Comparison of ENCODE assay signal across 22 cellular contexts in genomic region chr15:56185980-56186379, GRCh38. TPM values are rescaled to one million over a fixed set of nuclear protein-coding genes. Genes with fewer than 3 reads are reported as not detected.
A peak's percentile ranks its signal among the peaks of the same experiment; 100 is the strongest.
DNase-seq lines count a peak whose midpoint lies in the region; ATAC-seq, FAIRE-seq and TF ChIP-seq lines count a peak whose summit lies in the region.
"Had no signal": no experiment of that assay in that cellular context is flagged by ENCODE, and none has a peak within 500 bp of the region (broad histone marks: within the 10 kb centered on the region; RNA-seq: fewer than 3 reads in every experiment).

No MANE protein-coding gene starts in this region.

- TF ChIP-seq POLR2A in GM12878 (IDR thresholded peaks at IDR 0.05; ENCODE audit: low read depth, low read length) = no peak

- no peaks in the 10 kb centered on the region for H4K20me1 ChIP-seq in GM12878 (ENCODE audit: control insufficient read depth, insufficient read depth)
- H4K20me1 ChIP-seq in osteoblast (ENCODE audit: insufficient read depth, low read length) = peaks cover 22% of the 10 kb centered on the region

- DNase-seq in natural killer cell (no peak), GM12878 (ENCODE audit: low read depth, low spot score) (no peak), brain microvascular endothelial cell (no peak), osteoblast (ENCODE audit: insufficient read length, low spot score, missing footprints) (no peak)
- no peak for DNase-seq in natural killer cell treated with Interleukin-12 subunit alpha and Interleukin-12 subunit beta and Interleukin-15 and Interleukin-18, amount 100 ng/mL, for 72 hours (ENCODE audit: low spot score)
- DNase-seq in stimulated activated naive CD4-positive, alpha-beta T cell treated with Interleukin-2 at 50 U/mL for 16 hours (lab: John Stamatoyannopoulos, UW) = no peak
- DNase-seq: Calu3; CD4-positive, alpha-beta T cell; DMS153; H7; NCI-H1105; NCI-H146; NCI-H2029; NCI-H2171 treated with DMSO at 0.1 percent for 48 hours; NCI-H524 treated with DMSO at 0.1 percent for 48 hours; PC-9; RPMI8226; SHP77 had no signal

- peak overlapping the region; percentile 31; the same call in 1 of the 2 replicates for H3K27ac ChIP-seq in GM12878 (ENCODE audit: control insufficient read depth, insufficient read depth)
- no peak overlapping the region for H3K27ac ChIP-seq in brain microvascular endothelial cell
- H3K27ac ChIP-seq in osteoblast (ENCODE audit: low read depth, low read length) = no peak overlapping the region
- H3K27ac ChIP-seq: A549, PC-9, SK-N-MC had no signal

- FAIRE-seq in GM12878 (lab: Jason Lieb, UNC) = no peak

- H3K27ac Mint-ChIP-seq in natural killer cell = peak overlapping the region; percentile 35 to 55
- peak overlapping the region in 1 of 2 donors; percentile 2 for H3K27ac Mint-ChIP-seq in natural killer cell treated with Interleukin-12 subunit alpha and Interleukin-12 subunit beta and Interleukin-15 and Interleukin-18, amount 100 ng/mL, for 72 hours
- H3K27ac Mint-ChIP-seq: CD4-positive, alpha-beta T cell had no signal

- RAD21 ChIA-PET in GM12878 (lab: Charles Lee; ENCODE audit: unreplicated experiment) = no interaction called here

- no peaks in the 10 kb centered on the region for H3K36me3 Mint-ChIP-seq in natural killer cell
- H3K36me3 Mint-ChIP-seq in natural killer cell treated with Interleukin-12 subunit alpha and Interleukin-12 subunit beta and Interleukin-15 and Interleukin-18, amount 100 ng/mL, for 72 hours = no peaks in the 10 kb centered on the region

- no peaks in the 10 kb centered on the region; the same call in 2 of the 3 replicates for H3K9me3 ChIP-seq in GM12878 (replicated peaks; ENCODE audit: control insufficient read depth, insufficient read depth, low read length)
- no peaks in the 10 kb centered on the region for H3K9me3 ChIP-seq in osteoblast (ENCODE audit: low read depth, low read length)

- no peak for TF ChIP-seq EP300 in GM12878 (IDR thresholded peaks at IDR 0.05; ENCODE audit: borderline replicate concordance in 1 of 2, control insufficient read depth in 1 of 2, low read depth in 2 of 2, low read length in 2 of 2)

- ATAC-seq in natural killer cell (no peak), GM19395 (IDR thresholded peaks at IDR 0.05; ENCODE audit: unreplicated experiment) (peak; percentile 53), GM12878 (peak; percentile 53)
- no peak for ATAC-seq in natural killer cell treated with Interleukin-12 subunit alpha and Interleukin-12 subunit beta and Interleukin-15 and Interleukin-18, amount 100 ng/mL, for 72 hours
- ATAC-seq: A549 had no signal

- BruUV-seq in GM12878 (replicated peaks; lab: Mats Ljungman, UMichigan) = no TSS peak

- H3K4me1 Mint-ChIP-seq in natural killer cell = peaks cover 39 to 61% of the 10 kb centered on the region in 2 donors
- peaks cover 31 to 38% of the 10 kb centered on the region in 2 donors for H3K4me1 Mint-ChIP-seq in natural killer cell treated with Interleukin-12 subunit alpha and Interleukin-12 subunit beta and Interleukin-15 and Interleukin-18, amount 100 ng/mL, for 72 hours (ENCODE audit: low read depth in 2 of 2)

- H3K4me2 ChIP-seq in GM12878 (ENCODE audit: control insufficient read depth, insufficient read depth) (peak overlapping the region; percentile 64), osteoblast (ENCODE audit: insufficient read depth, low read length) (no peak overlapping the region)
- H3K4me2 ChIP-seq: A549, PC-9 had no signal

- CTCF ChIA-PET in GM12878 (lab: Yijun Ruan, JAX) = interaction anchor here (0.7 to 1.0 kb wide), 2 partner anchors 19 to 20 kb away, joined by 3 read pairs; no protein-coding TSS in a partner anchor

- no peaks in the 10 kb centered on the region for H3K9me3 Mint-ChIP-seq in natural killer cell
- H3K9me3 Mint-ChIP-seq in natural killer cell treated with Interleukin-12 subunit alpha and Interleukin-12 subunit beta and Interleukin-15 and Interleukin-18, amount 100 ng/mL, for 72 hours = no peaks in the 10 kb centered on the region
- H3K9me3 Mint-ChIP-seq: CD4-positive, alpha-beta T cell; IgD-negative memory B cell had no signal

- H3K9ac ChIP-seq in GM12878 (ENCODE audit: control insufficient read depth, insufficient read depth, low read length) = no peak overlapping the region

- H3K4me1 ChIP-seq in GM12878 (ENCODE audit: control insufficient read depth, insufficient read depth, low read length) = peaks cover 12% of the 10 kb centered on the region
- H3K4me1 ChIP-seq in osteoblast (ENCODE audit: insufficient read depth, low read length) = no peaks in the 10 kb centered on the region
- H3K4me1 ChIP-seq: A549 had no signal

- no peak overlapping the region for H3K4me3 ChIP-seq in GM12878
- no peak overlapping the region for H3K4me3 ChIP-seq in brain microvascular endothelial cell (ENCODE audit: low read depth, low read length)
- no peak overlapping the region for H3K4me3 ChIP-seq in osteoblast (ENCODE audit: insufficient read depth, low read length)
- H3K4me3 ChIP-seq: A549, PC-9, SK-N-MC had no signal

- POLR2A ChIA-PET in GM12878 (lab: Charles Lee) = interaction anchor here (1.0 kb wide), 1 partner anchor 11 kb away, joined by 3 read pairs; no protein-coding TSS in a partner anchor

- H3K27me3 ChIP-seq in GM12878 (replicated peaks in 1 of 2; ENCODE audit: control insufficient read depth in 2 of 2, insufficient read depth in 2 of 2, low read length in 1 of 2) (no peaks in the 10 kb centered on the region), brain microvascular endothelial cell (replicated peaks) (no peaks in the 10 kb centered on the region), osteoblast (ENCODE audit: insufficient read depth, low read length) (no peaks in the 10 kb centered on the region)

- intact Hi-C loops in natural killer cell (cut with micrococcal nuclease) (no loop called here), GM12878 (cut with micrococcal nuclease; ENCODE audit: unreplicated experiment) (loop anchor here (5.0 kb wide), 1 partner anchor 56 kb away; the partner anchor contains the start of gene RFX7)

- 39% methylated on average over 1 of the region's 1 CpG for WGBS in GM12878 (ENCODE audit: insufficient coverage, insufficient replicate concordance, low lambda C conversion rate, missing lambda C conversion rate)

- H2AFZ ChIP-seq in GM12878 (ENCODE audit: control insufficient read depth, low read depth, low read length) = no peak overlapping the region
- no peak overlapping the region for H2AFZ ChIP-seq in osteoblast (ENCODE audit: low read length)
- H2AFZ ChIP-seq: PC-9 had no signal

- H3K79me2 ChIP-seq in GM12878 (ENCODE audit: control insufficient read depth, insufficient read depth, low read length) (peaks cover 42% of the 10 kb centered on the region), osteoblast (ENCODE audit: insufficient read depth, low read length) (peaks cover 70% of the 10 kb centered on the region)

- TF ChIP-seq CTCF in natural killer cell (IDR thresholded peaks at IDR 0.05) (no peak), GM12878 (IDR thresholded peaks at IDR 0.05 in 2 of 3, conservative IDR thresholded peaks at IDR 0.05 in 1 of 3; ENCODE audit: control insufficient read depth in 2 of 3, extremely low read depth in 1 of 3, insufficient read depth in 1 of 3, low read depth in 3 of 3, low read length in 3 of 3) (no peak), brain microvascular endothelial cell (IDR thresholded peaks at IDR 0.05; ENCODE audit: low read depth, low read length, missing control alignments) (no peak), osteoblast (IDR thresholded peaks at IDR 0.05; ENCODE audit: extremely low read depth, low read depth, low read length) (no peak)

- H3K36me3 ChIP-seq in GM12878 (ENCODE audit: control insufficient read depth in 2 of 2, insufficient read depth in 2 of 2, low read length in 1 of 2) = no peaks in the 10 kb centered on the region
- H3K36me3 ChIP-seq in brain microvascular endothelial cell (replicated peaks) = no peaks in the 10 kb centered on the region
- no peaks in the 10 kb centered on the region for H3K36me3 ChIP-seq in osteoblast (ENCODE audit: insufficient read depth, low read length)

- H3K27me3 Mint-ChIP-seq in natural killer cell (ENCODE audit: low read depth in 2 of 2) = no peaks in the 10 kb centered on the region
- no peaks in the 10 kb centered on the region for H3K27me3 Mint-ChIP-seq in natural killer cell treated with Interleukin-12 subunit alpha and Interleukin-12 subunit beta and Interleukin-15 and Interleukin-18, amount 100 ng/mL, for 72 hours
- H3K27me3 Mint-ChIP-seq: CD4-positive, alpha-beta T cell; IgD-negative memory B cell had no signal

- SMC1A ChIA-PET in GM12878 (lab: Charles Lee; ENCODE audit: uncharacterized antibody, unreplicated experiment) = interaction anchor here (0.6 to 1.8 kb wide), 6 partner anchors 8 to 60 kb away, joined by 3 to 6 read pairs (median 4); no protein-coding TSS in a partner anchor

- H3K4me3 Mint-ChIP-seq in natural killer cell = no peak overlapping the region
- no peak overlapping the region for H3K4me3 Mint-ChIP-seq in natural killer cell treated with Interleukin-12 subunit alpha and Interleukin-12 subunit beta and Interleukin-15 and Interleukin-18, amount 100 ng/mL, for 72 hours
- H3K4me3 Mint-ChIP-seq: CD4-positive, alpha-beta T cell; IgD-negative memory B cell had no signal

- no peak for TF ChIP-seq RAD21 in GM12878 (IDR thresholded peaks at IDR 0.05; ENCODE audit: insufficient read depth, low read depth, low read length)

- in situ Hi-C loops in GM12878 (cut with MboI) (no loop called here), brain microvascular endothelial cell (cut with HindIII; ENCODE audit: low pct_ligation_motif_present, low sequenced_read_pairs) (no loop called here)

TF ChIP-seq in GM12878, 131 proteins besides CTCF, POLR2A, EP300 and RAD21 (continues in another document):
- TF ChIP-seq MTA2 (IDR thresholded peaks at IDR 0.05; ENCODE audit: low read depth) = no peak

RNA-seq across cellular contexts. Expression of gene RFX7, which starts 57.7 kb away (rescaled TPM):
- 10 to 100 TPM; 25.0 to 37.4 (median 33.8) TPM for total RNA-seq in natural killer cell
- 10 to 100 TPM; 19.5 to 28.1 TPM for total RNA-seq in natural killer cell treated with Interleukin-12 subunit alpha and Interleukin-12 subunit beta and Interleukin-15 and Interleukin-18, amount 100 ng/mL, for 72 hours
- total RNA-seq in GM12878 (2013; cell fraction: nucleolus; rRNA removed) = 33.7 and 34.2 TPM in 2 replicates
- total RNA-seq in GM12878 (2014; rRNA removed) = 11.3 and 12.0 TPM in 2 replicates
- 10.6 and 11.2 TPM in 2 replicates for total RNA-seq in GM12878 (2014; rRNA removed; fragmentation: Illumina TruSeq; extraction: Trizol)
- 26.5 and 31.4 TPM in 2 replicates for total RNA-seq in GM12878 (2021)
- polyA plus RNA-seq in GM12878 (2011; ENCODE audit: low read depth) = 6.1 TPM
- polyA plus RNA-seq in GM12878 (2011; rRNA removed) = 11.0 and 13.0 TPM in 2 replicates
- polyA plus RNA-seq in GM12878 (2011; cell fraction: cytosol; rRNA removed) = 10.1 and 13.2 TPM in 2 replicates
- polyA plus RNA-seq in GM12878 (2011; cell fraction: nucleus; rRNA removed) = 15.2 and 15.7 TPM in 2 replicates
- polyA plus RNA-seq in GM12878 (2012) = 6.4 and 8.5 TPM in 2 replicates
- polyA plus RNA-seq in GM12878 (2014; fragmentation: Illumina TruSeq; extraction: Trizol) = 24.6 and 27.0 TPM in 2 replicates
- polyA plus RNA-seq in GM12878 (2014; fragmentation: Nextera tagmentation; extraction: Ambion mirVana) = 1 to 10 TPM; 3.2 to 4.0 TPM
- polyA plus RNA-seq in GM12878 (2014; rRNA removed) = 10.1 and 11.8 TPM in 2 replicates
- polyA plus RNA-seq in GM12878 (2016; fragmentation: Nextera tagmentation; extraction: Ambion mirVana) = 1 to 10 TPM; 7.6 to 8.5 TPM
- polyA minus RNA-seq in GM12878 (2011; rRNA and poly(A)+ RNA removed) = 37.4 and 45.0 TPM in 2 replicates
- 13.4 and 17.7 TPM in 2 replicates for polyA minus RNA-seq in GM12878 (2011; cell fraction: cytosol; rRNA and poly(A)+ RNA removed)
- 8.0 and 11.8 TPM in 2 replicates for polyA minus RNA-seq in GM12878 (2011; cell fraction: nucleus; rRNA and poly(A)+ RNA removed)
- total RNA-seq in osteoblast = 7.6 and 8.5 TPM in 2 replicates

Comparison
In these comparisons a context has a peak if more than half of its experiments do, and no peak if none do; other contexts are left out.
1. ATAC-seq: peak in GM19395 (single experiment) and GM12878 (single experiment); none in natural killer cell (0 of 3) and natural killer cell treated with Interleukin-12 subunit alpha and Interleukin-12 subunit beta and Interleukin-15 and Interleukin-18, amount 100 ng/mL, for 72 hours (0 of 2).